Comparison of ENCODE assay signal across 40 cellular contexts in genomic region chr3:26750263-26750662, GRCh38.
"Had no signal": no experiment of that assay in that cellular context is flagged by ENCODE, and none has a peak within 500 bp of the region (broad histone marks: within the 10 kb centered on the region; RNA-seq: fewer than 3 reads in every experiment).

No MANE protein-coding gene starts in this region.

- FAIRE-seq: astrocyte, bronchial epithelial cell had no signal

- H3K36me3 ChIP-seq: adrenal gland, ascending aorta, brain microvascular endothelial cell, breast epithelium, cardiac muscle cell had no signal

- ATAC-seq: activated naive CD4-positive, alpha-beta T cell treated with anti-CD3 and anti-CD28 coated beads, Interleukin-2, amount 50 U/mL, for 72 hours; activated naive CD8-positive, alpha-beta T cell treated with anti-CD3 and anti-CD28 coated beads, Interleukin-2, amount 50 U/mL, for 24 hours; activated T-cell treated with anti-CD3 and anti-CD28 coated beads, Interleukin-2, amount 50 U/mL, for 4 hours; activated T-cell treated with anti-CD3 and anti-CD28 coated beads, Interleukin-2, amount 50 U/mL, for 72 hours; activated T-helper 17 cell treated with anti-CD3 and anti-CD28 coated beads, Interleukin-2, amount 50 U/mL, for 72 hours; body of pancreas had no signal

- H3K4me1 Mint-ChIP-seq: activated naive CD4-positive, alpha-beta T cell treated with anti-CD3 and anti-CD28 coated beads, Interleukin-2, amount 10 ng/mL, durations not matched to agents 7 days and 5 days; activated naive CD4-positive, alpha-beta T cell treated with anti-CD3 and anti-CD28 coated beads, Interleukin-2, amount 50 U/mL, for 24 hours; activated naive CD8-positive, alpha-beta T cell treated with anti-CD3 and anti-CD28 coated beads for 36 hours; activated naive CD8-positive, alpha-beta T cell treated with anti-CD3 and anti-CD28 coated beads, Interleukin-2, amount 10 ng/mL, durations not matched to agents 7 days and 5 days; activated naive CD8-positive, alpha-beta T cell treated with anti-CD3 and anti-CD28 coated beads, Interleukin-2, amount 50 U/mL, for 24 hours; activated T-helper 17 cell treated with anti-CD3 and anti-CD28 coated beads, Interleukin-2, amount 50 U/mL, for 72 hours; brain; central memory CD8-positive, alpha-beta T cell had no signal

- DNase-seq: activated effector memory CD4-positive, alpha-beta T cell treated with anti-CD3 and anti-CD28 coated beads, Interleukin-2, amount 50 U/mL, for 16 hours; activated effector memory CD4-positive, alpha-beta T cell treated with Interleukin-2 at 50 U/mL for 16 hours; activated gamma-delta T cell; activated gamma-delta T cell treated with Interleukin-2 at 50 U/mL for 16 hours; activated naive CD4-positive, alpha-beta T cell; activated naive CD4-positive, alpha-beta T cell treated with anti-CD3 and anti-CD28 coated beads for 36 hours; activated naive CD4-positive, alpha-beta T cell treated with anti-CD3 and anti-CD28 coated beads, Interleukin-2, amount 10 ng/mL, durations not matched to agents 7 days and 5 days; activated naive CD4-positive, alpha-beta T cell treated with anti-CD3 and anti-CD28 coated beads, Interleukin-2, amount 50 U/mL, for 16 hours; activated naive CD4-positive, alpha-beta T cell treated with Interleukin-2 at 50 U/mL for 16 hours; activated naive CD8-positive, alpha-beta T cell treated with anti-CD3 and anti-CD28 coated beads for 36 hours; activated naive CD8-positive, alpha-beta T cell treated with anti-CD3 and anti-CD28 coated beads, Interleukin-2, amount 10 ng/mL, durations not matched to agents 7 days and 5 days; activated naive CD8-positive, alpha-beta T cell treated with anti-CD3 and anti-CD28 coated beads, Interleukin-2, amount 50 U/mL, for 24 hours; activated T-cell treated with anti-CD3 and anti-CD28 coated beads for 4 hours; activated T-cell treated with anti-CD3 and anti-CD28 coated beads, Interleukin-2, amount 50 U/mL, for 1 hour; activated T-cell treated with anti-CD3 and anti-CD28 coated beads, Interleukin-2, amount 50 U/mL, for 24 hours; activated T-cell treated with anti-CD3 and anti-CD28 coated beads, Interleukin-2, amount 50 U/mL, for 4 hours; activated T-cell treated with anti-CD3 and anti-CD28 coated beads, Interleukin-2, amount 50 U/mL, for 48 hours; activated T-cell treated with anti-CD3 and anti-CD28 coated beads, Interleukin-2, amount 50 U/mL, for 72 hours; adrenal gland; amniotic stem cell; amygdala; anterior cingulate cortex; body of pancreas; brain microvascular endothelial cell; caudate nucleus; central memory CD4-positive, alpha-beta T cell; cerebellar nuclear complex had no signal

- H3K4me3 ChIP-seq: adrenal gland, ascending aorta, body of pancreas, breast epithelium, cardiac muscle cell had no signal

- H3K27me3 ChIP-seq: adrenal gland, ascending aorta, body of pancreas, brain microvascular endothelial cell, breast epithelium, cardiac muscle cell had no signal

- H3K4me1 ChIP-seq: adrenal gland, ascending aorta, body of pancreas, breast epithelium had no signal

- H3K27ac ChIP-seq: adrenal gland, ascending aorta, body of pancreas, brain microvascular endothelial cell, breast epithelium, cardiac muscle cell had no signal

- H3K27me3 Mint-ChIP-seq: activated naive CD4-positive, alpha-beta T cell treated with anti-CD3 and anti-CD28 coated beads, Interleukin-2, amount 10 ng/mL, durations not matched to agents 7 days and 5 days; activated naive CD4-positive, alpha-beta T cell treated with anti-CD3 and anti-CD28 coated beads, Interleukin-2, amount 50 U/mL, for 24 hours; activated naive CD8-positive, alpha-beta T cell; activated naive CD8-positive, alpha-beta T cell treated with anti-CD3 and anti-CD28 coated beads for 36 hours; activated naive CD8-positive, alpha-beta T cell treated with anti-CD3 and anti-CD28 coated beads, Interleukin-2, amount 10 ng/mL, durations not matched to agents 7 days and 5 days; activated naive CD8-positive, alpha-beta T cell treated with anti-CD3 and anti-CD28 coated beads, Interleukin-2, amount 50 U/mL, for 24 hours; activated T-cell treated with anti-CD3 and anti-CD28 coated beads, Interleukin-2, amount 50 U/mL, for 24 hours; activated T-helper 17 cell treated with anti-CD3 and anti-CD28 coated beads, Interleukin-2, amount 50 U/mL, for 72 hours; central memory CD8-positive, alpha-beta T cell had no signal

- H3K36me3 Mint-ChIP-seq: activated naive CD4-positive, alpha-beta T cell treated with anti-CD3 and anti-CD28 coated beads, Interleukin-2, amount 10 ng/mL, durations not matched to agents 7 days and 5 days; activated naive CD4-positive, alpha-beta T cell treated with anti-CD3 and anti-CD28 coated beads, Interleukin-2, amount 50 U/mL, for 24 hours; activated naive CD4-positive, alpha-beta T cell treated with anti-CD3 and anti-CD28 coated beads, Interleukin-2, amount 50 U/mL, for 72 hours; activated naive CD8-positive, alpha-beta T cell; activated naive CD8-positive, alpha-beta T cell treated with anti-CD3 and anti-CD28 coated beads for 36 hours; activated naive CD8-positive, alpha-beta T cell treated with anti-CD3 and anti-CD28 coated beads, Interleukin-2, amount 10 ng/mL, durations not matched to agents 7 days and 5 days; brain had no signal

- H3K4me3 Mint-ChIP-seq: activated naive CD4-positive, alpha-beta T cell treated with anti-CD3 and anti-CD28 coated beads for 36 hours; activated naive CD4-positive, alpha-beta T cell treated with anti-CD3 and anti-CD28 coated beads, Interleukin-2, amount 10 ng/mL, durations not matched to agents 7 days and 5 days; activated naive CD4-positive, alpha-beta T cell treated with anti-CD3 and anti-CD28 coated beads, Interleukin-2, amount 50 U/mL, for 24 hours; activated naive CD8-positive, alpha-beta T cell; activated naive CD8-positive, alpha-beta T cell treated with anti-CD3 and anti-CD28 coated beads for 36 hours; activated naive CD8-positive, alpha-beta T cell treated with anti-CD3 and anti-CD28 coated beads, Interleukin-2, amount 10 ng/mL, durations not matched to agents 7 days and 5 days; activated naive CD8-positive, alpha-beta T cell treated with anti-CD3 and anti-CD28 coated beads, Interleukin-2, amount 50 U/mL, for 24 hours; activated T-cell treated with anti-CD3 and anti-CD28 coated beads, Interleukin-2, amount 50 U/mL, for 24 hours; activated T-cell treated with anti-CD3 and anti-CD28 coated beads, Interleukin-2, amount 50 U/mL, for 4 hours; activated T-cell treated with anti-CD3 and anti-CD28 coated beads, Interleukin-2, amount 50 U/mL, for 72 hours; activated T-helper 1 cell treated with anti-CD3 and anti-CD28 coated beads, Interleukin-12 subunit alpha, Interleukin-12 subunit beta, Interleukin-2, Interleukin-4 antibody, amounts not matched to agents 30 ng/mL and 10 ng/mL and 1 ng/mL, durations not matched to agents 14 hours and 24 hours and 36 hours; activated T-helper 17 cell treated with anti-CD3 and anti-CD28 coated beads, Interleukin-2, amount 50 U/mL, for 72 hours; brain; central memory CD8-positive, alpha-beta T cell had no signal

- H3K27ac Mint-ChIP-seq: activated naive CD4-positive, alpha-beta T cell treated with anti-CD3 and anti-CD28 coated beads for 36 hours; activated naive CD4-positive, alpha-beta T cell treated with anti-CD3 and anti-CD28 coated beads, Interleukin-2, amount 10 ng/mL, durations not matched to agents 7 days and 5 days; activated naive CD4-positive, alpha-beta T cell treated with anti-CD3 and anti-CD28 coated beads, Interleukin-2, amount 50 U/mL, for 24 hours; activated naive CD4-positive, alpha-beta T cell treated with anti-CD3 and anti-CD28 coated beads, Interleukin-2, amount 50 U/mL, for 72 hours; activated naive CD8-positive, alpha-beta T cell; activated naive CD8-positive, alpha-beta T cell treated with anti-CD3 and anti-CD28 coated beads for 36 hours; activated naive CD8-positive, alpha-beta T cell treated with anti-CD3 and anti-CD28 coated beads, Interleukin-2, amount 10 ng/mL, durations not matched to agents 7 days and 5 days; activated naive CD8-positive, alpha-beta T cell treated with anti-CD3 and anti-CD28 coated beads, Interleukin-2, amount 50 U/mL, for 24 hours; activated T-cell treated with anti-CD3 and anti-CD28 coated beads, Interleukin-2, amount 50 U/mL, for 24 hours; activated T-cell treated with anti-CD3 and anti-CD28 coated beads, Interleukin-2, amount 50 U/mL, for 72 hours; activated T-helper 1 cell treated with anti-CD3 and anti-CD28 coated beads, Interleukin-12 subunit alpha, Interleukin-12 subunit beta, Interleukin-2, Interleukin-4 antibody, amounts not matched to agents 30 ng/mL and 10 ng/mL and 1 ng/mL, durations not matched to agents 14 hours and 24 hours and 36 hours; activated T-helper 17 cell treated with anti-CD3 and anti-CD28 coated beads, Interleukin-2, amount 50 U/mL, for 72 hours; activated T-helper 2 cell treated with anti-CD3 and anti-CD28 coated beads, Interferon-gamma antibody, Interleukin-2, Interleukin-4, amounts not matched to agents 10 μg/mL and 5 μg/mL and 100 μg/mL, durations not matched to agents 14 hours and 24 hours and 36 hours; brain had no signal

- H3K9me3 ChIP-seq: adrenal gland, body of pancreas, breast epithelium had no signal
